In the genomic region with DNA sequence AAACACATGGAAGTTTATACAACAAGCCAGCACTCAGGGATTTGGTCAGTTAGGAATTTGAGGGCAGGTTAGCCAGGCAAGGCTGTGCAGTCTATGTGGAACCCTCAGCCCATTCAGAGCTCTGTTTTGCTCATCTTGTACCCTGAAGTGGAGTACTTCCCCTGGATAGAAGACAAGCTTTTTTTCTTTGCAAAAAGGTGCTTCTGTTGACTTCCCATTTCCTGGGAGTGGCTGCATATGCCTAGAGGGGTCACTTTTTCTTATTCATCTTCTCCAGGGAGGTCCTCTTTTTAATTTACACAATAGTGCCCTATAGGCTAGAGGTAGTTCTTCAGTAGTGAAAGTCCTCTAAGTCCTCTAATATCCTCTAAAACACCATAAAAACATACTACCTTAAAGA, we compare ENCODE assay signal across 15 cellular contexts.
DNase-seq lines count a peak whose midpoint lies in the region.
"Had no signal": no experiment of that assay in that cellular context is flagged by ENCODE, and none has a peak within 500 bp of the region (broad histone marks: within the 10 kb centered on the region; RNA-seq: fewer than 3 reads in every experiment).

No MANE protein-coding gene starts in this region.

- intact Hi-C loops in activated naive CD4-positive, alpha-beta T cell treated with anti-CD3 and anti-CD28 coated beads for 36 hours (cut with micrococcal nuclease) = no loop called here

- H3K36me3 ChIP-seq in HUES48 (ENCODE audit: control insufficient read depth, insufficient read depth, low read length) = no peaks in the 10 kb centered on the region

- H3K27ac Mint-ChIP-seq in activated naive CD4-positive, alpha-beta T cell treated with anti-CD3 and anti-CD28 coated beads for 36 hours = no peak overlapping the region
- H3K27ac Mint-ChIP-seq: B cell; CD4-positive, alpha-beta memory T cell; HFFc6 had no signal

- peaks cover 26% of the 10 kb centered on the region for H3K4me1 ChIP-seq in HUES48 (ENCODE audit: control insufficient read depth, insufficient read depth, low read length)

- H3K36me3 Mint-ChIP-seq in activated naive CD4-positive, alpha-beta T cell treated with anti-CD3 and anti-CD28 coated beads for 36 hours (ENCODE audit: low read depth) = no peaks in the 10 kb centered on the region
- H3K36me3 Mint-ChIP-seq: CD4-positive, alpha-beta memory T cell had no signal

- H3K27me3 ChIP-seq in HUES48 (ENCODE audit: control insufficient read depth, insufficient read depth, low read length) = no peaks in the 10 kb centered on the region

- no peak overlapping the region for H3K4me3 ChIP-seq in HUES48 (ENCODE audit: low read depth, low read length)

- H3K27me3 Mint-ChIP-seq in activated naive CD4-positive, alpha-beta T cell treated with anti-CD3 and anti-CD28 coated beads for 36 hours (ENCODE audit: low read depth) = peaks cover 1% of the 10 kb centered on the region

- peak; percentile 57 for DNase-seq in NCI-H146 treated with DMSO at 0.1 percent for 48 hours (lab: John Stamatoyannopoulos, UW; ENCODE audit: unreplicated experiment)
- DNase-seq in iPS DF 19.7 (ENCODE audit: low read depth, low spot score) = peak; percentile 12
- peak; percentile 70 for DNase-seq in islet precursor cell
- no peak for DNase-seq in activated naive CD4-positive, alpha-beta T cell treated with anti-CD3 and anti-CD28 coated beads for 36 hours
- DNase-seq in activated T-cell treated with anti-CD3 and anti-CD28 coated beads for 4 hours = no peak
- no peak for DNase-seq in NCI-H446 (lab: John Stamatoyannopoulos, UW)
- no peak for DNase-seq in SHP77 (lab: John Stamatoyannopoulos, UW)
- DNase-seq: C1 segment of cervical spinal cord; CD4-positive, alpha-beta memory T cell; DMS79; GOT3; HCEC 1CT; HFFc6 had no signal

- CTCF ChIA-PET in activated naive CD4-positive, alpha-beta T cell treated with anti-CD3 and anti-CD28 coated beads for 36 hours (lab: Charles Lee) = no interaction called here

- no peaks in the 10 kb centered on the region for H3K9me3 Mint-ChIP-seq in activated naive CD4-positive, alpha-beta T cell treated with anti-CD3 and anti-CD28 coated beads for 36 hours
- H3K9me3 Mint-ChIP-seq: HFFc6 had no signal

- H3K4me3 Mint-ChIP-seq in activated naive CD4-positive, alpha-beta T cell treated with anti-CD3 and anti-CD28 coated beads for 36 hours = no peak overlapping the region
- H3K4me3 Mint-ChIP-seq: B cell; CD4-positive, alpha-beta memory T cell; HFFc6 had no signal

- no peak overlapping the region for H3K9ac ChIP-seq in HUES48 (ENCODE audit: low read depth, low read length)

- H3K27ac ChIP-seq in HUES48 (ENCODE audit: low read depth, low read length) = peak overlapping the region; percentile 43

- H3K4me1 Mint-ChIP-seq in activated naive CD4-positive, alpha-beta T cell treated with anti-CD3 and anti-CD28 coated beads for 36 hours (ENCODE audit: low read depth) = no peaks in the 10 kb centered on the region
- H3K4me1 Mint-ChIP-seq: B cell; CD4-positive, alpha-beta memory T cell had no signal

- H3K9me3 ChIP-seq in HUES48 (ENCODE audit: control insufficient read depth, insufficient read depth, low read length) = no peaks in the 10 kb centered on the region

Comparison
In these comparisons a context has a peak if more than half of its experiments do, and no peak if none do; other contexts are left out.
1. DNase-seq: peak in NCI-H146 treated with DMSO at 0.1 percent for 48 hours (single experiment), iPS DF 19.7 (single experiment) and islet precursor cell (single experiment); none in activated naive CD4-positive, alpha-beta T cell treated with anti-CD3 and anti-CD28 coated beads for 36 hours (single experiment), activated T-cell treated with anti-CD3 and anti-CD28 coated beads for 4 hours (single experiment), NCI-H446 (0 of 2) and SHP77 (0 of 2).